Comparison of ENCODE assay signal across 22 cellular contexts in the genomic region with DNA sequence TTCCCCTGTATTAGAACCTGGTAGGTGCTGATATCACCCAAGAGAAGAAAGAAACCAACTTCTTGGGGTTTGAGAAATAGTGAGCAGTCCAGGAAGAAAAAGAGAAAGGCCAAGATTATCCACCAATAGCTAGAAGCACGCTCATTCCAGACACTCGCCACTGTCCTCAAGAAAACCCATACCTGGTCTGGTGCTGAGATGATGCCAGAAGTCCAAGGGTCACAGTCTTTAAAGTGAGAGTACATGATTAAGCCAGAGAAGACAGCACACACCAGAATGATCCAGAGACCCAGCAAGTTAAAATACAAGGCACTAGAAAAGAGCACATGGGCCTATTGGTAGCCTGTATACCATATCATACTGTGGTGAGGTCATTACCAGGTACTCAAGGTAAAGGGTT. TPM values are rescaled to one million over a fixed set of nuclear protein-coding genes. Genes with fewer than 3 reads are reported as not detected.
DNase-seq lines count a peak whose midpoint lies in the region; ATAC-seq, FAIRE-seq and TF ChIP-seq lines count a peak whose summit lies in the region.
"Had no signal": no experiment of that assay in that cellular context is flagged by ENCODE, and none has a peak within 500 bp of the region (broad histone marks: within the 10 kb centered on the region; RNA-seq: fewer than 3 reads in every experiment).

No MANE protein-coding gene starts in this region.

- H4K20me1 ChIP-seq in hepatocyte (ENCODE audit: insufficient read depth, poor library complexity, severe bottlenecking): no peaks in the 10 kb centered on the region
- H4K20me1 ChIP-seq: BLaER1 had no signal

- no peak overlapping the region for H3K4me2 ChIP-seq in hepatocyte
- H3K4me2 ChIP-seq in mesendoderm (ENCODE audit: low read length): no peak overlapping the region
- H3K4me2 ChIP-seq: BLaER1 had no signal

- H3K27ac ChIP-seq in caudate nucleus (ENCODE audit: low read depth, low read length): peak overlapping the region; percentile 71
- H3K27ac ChIP-seq in hepatocyte: no peak overlapping the region
- no peak overlapping the region for H3K27ac ChIP-seq in mesendoderm (ENCODE audit: low read depth, low read length)
- H3K27ac ChIP-seq in small intestine (ENCODE audit: low read depth in 1 of 2, low read length in 1 of 2): no peak overlapping the region
- H3K27ac ChIP-seq in upper lobe of left lung: no peak overlapping the region
- H3K27ac ChIP-seq: BLaER1, C4-2B had no signal

- TF ChIP-seq CTCF in hepatocyte (IDR thresholded peaks at IDR 0.05; ENCODE audit: poor library complexity) (no peak), BE2C (IDR thresholded peaks at IDR 0.05; ENCODE audit: low read depth, low read length) (no peak), upper lobe of left lung (IDR thresholded peaks at IDR 0.05) (no peak)

- FAIRE-seq in small intestine (lab: Jason Lieb, UNC): no peak
- FAIRE-seq: G401.6, GM12892, H54 had no signal

- H3K9ac ChIP-seq in mesendoderm (ENCODE audit: low read length): no peak overlapping the region
- H3K9ac ChIP-seq: BLaER1 had no signal

- no peak for DNase-seq in caudate nucleus (lab: John Stamatoyannopoulos, UW)
- DNase-seq in hepatocyte (ENCODE audit: low spot score): peak; percentile 26
- DNase-seq in mesendoderm: no peak
- DNase-seq in small intestine: peak; percentile 83
- no peak for DNase-seq in BE2C
- no peak for DNase-seq in amygdala (lab: John Stamatoyannopoulos, UW)
- no peak for DNase-seq in foreskin melanocyte
- DNase-seq in upper lobe of left lung: no peak
- DNase-seq: Caco-2; CD4-positive, CD25-positive, alpha-beta regulatory T cell; CD8-positive, alpha-beta T cell; DMS153; DND-41; GOT3; HFFc6 had no signal

- no peak for ATAC-seq in upper lobe of left lung (ENCODE audit: low FRiP score in 2 of 2)
- ATAC-seq: CD8-positive, alpha-beta T cell had no signal

- H2BK15ac ChIP-seq in mesendoderm (replicated peaks; ENCODE audit: low read depth): no peak overlapping the region

- H3K18ac ChIP-seq in mesendoderm (ENCODE audit: low read length): peak overlapping the region; percentile 68

- H3K79me2 ChIP-seq in hepatocyte (no peaks in the 10 kb centered on the region), mesendoderm (ENCODE audit: control insufficient read depth, insufficient read depth, low read length) (no peaks in the 10 kb centered on the region)

- H3K23ac ChIP-seq in mesendoderm (ENCODE audit: low read length): no peak overlapping the region

- no peak overlapping the region for H2AFZ ChIP-seq in hepatocyte

- H3K9me2 ChIP-seq in hepatocyte (replicated peaks; ENCODE audit: insufficient read depth): no peaks in the 10 kb centered on the region

- H3K4ac ChIP-seq in mesendoderm (ENCODE audit: low read depth, low read length): no peak overlapping the region

- no peak for TF ChIP-seq EP300 in upper lobe of left lung (IDR thresholded peaks at IDR 0.05)

- H4K8ac ChIP-seq in mesendoderm (ENCODE audit: low read depth, low read length): no peak overlapping the region

- TF ChIP-seq POLR2A in upper lobe of left lung (IDR thresholded peaks at IDR 0.05): no peak

- 86% methylated on average over 2 of the region's 2 CpGs for WGBS in hepatocyte (ENCODE audit: low lambda C conversion rate, missing lambda C conversion rate)
- WGBS in mesendoderm (ENCODE audit: extremely low coverage, insufficient coverage, low lambda C conversion rate): no CpG with 5 or more reads among the region's 2 CpGs
- WGBS in small intestine, 3 donors: 16 to 77% (median 32%) methylated on average over 2 of the region's 2 CpGs
- WGBS in upper lobe of left lung, 2 donors: 92 to 100% methylated on average over 2 of the region's 2 CpGs

- H3K9me3 ChIP-seq in hepatocyte (ENCODE audit: low read depth) (no peaks in the 10 kb centered on the region), small intestine (ENCODE audit: control insufficient read depth, low read depth) (no peaks in the 10 kb centered on the region), BE2C (no peaks in the 10 kb centered on the region), upper lobe of left lung (no peaks in the 10 kb centered on the region)
- H3K9me3 ChIP-seq: BLaER1, Caco-2, HAP-1 had no signal

- no peak overlapping the region for H4K5ac ChIP-seq in mesendoderm (ENCODE audit: low read length)

- H2BK5ac ChIP-seq in mesendoderm (ENCODE audit: low read length): no peak overlapping the region

- H3K56ac ChIP-seq in mesendoderm (ENCODE audit: low read length): no peak overlapping the region

- H3K4me3 ChIP-seq in hepatocyte (no peak overlapping the region), mesendoderm (ENCODE audit: low read length) (no peak overlapping the region), small intestine (ENCODE audit: low read depth in 1 of 2, low read length in 2 of 2) (no peak overlapping the region), BE2C (ENCODE audit: low read depth, low read length) (no peak overlapping the region), upper lobe of left lung (no peak overlapping the region)
- H3K4me3 ChIP-seq: BLaER1, HAP-1 had no signal

- H3K4me1 ChIP-seq in hepatocyte (ENCODE audit: insufficient read depth) (peaks cover 3% of the 10 kb centered on the region), mesendoderm (ENCODE audit: control insufficient read depth, low read depth, low read length) (no peaks in the 10 kb centered on the region), small intestine (ENCODE audit: control insufficient read depth in 2 of 2, insufficient read depth in 1 of 2, low read depth in 1 of 2, low read length in 1 of 2) (no peaks in the 10 kb centered on the region), BE2C (no peaks in the 10 kb centered on the region), upper lobe of left lung (no peaks in the 10 kb centered on the region)
- H3K4me1 ChIP-seq: BLaER1, Caco-2, HAP-1 had no signal

- no peaks in the 10 kb centered on the region for H3K36me3 ChIP-seq in hepatocyte (replicated peaks; ENCODE audit: insufficient read depth, low read depth)
- H3K36me3 ChIP-seq in mesendoderm (ENCODE audit: control insufficient read depth, insufficient read depth, low read length): no peaks in the 10 kb centered on the region
- H3K36me3 ChIP-seq in small intestine (ENCODE audit: control insufficient read depth in 2 of 2, insufficient read depth in 2 of 2, low read length in 2 of 2): peaks cover 0 to 1% of the 10 kb centered on the region in 2 donors
- H3K36me3 ChIP-seq in BE2C: no peaks in the 10 kb centered on the region
- H3K36me3 ChIP-seq in upper lobe of left lung: no peaks in the 10 kb centered on the region
- H3K36me3 ChIP-seq: BLaER1, HAP-1 had no signal

- no peak overlapping the region for H2BK120ac ChIP-seq in mesendoderm (ENCODE audit: low read depth, low read length)

- no peak overlapping the region for H2AK5ac ChIP-seq in mesendoderm (ENCODE audit: low read length)

- H3K79me1 ChIP-seq in mesendoderm (ENCODE audit: low read length): no peaks in the 10 kb centered on the region

- H3K27me3 ChIP-seq in hepatocyte: no peaks in the 10 kb centered on the region
- H3K27me3 ChIP-seq in mesendoderm (ENCODE audit: insufficient read depth, low read length, poor library complexity): no peaks in the 10 kb centered on the region
- peaks cover 0 to 2% of the 10 kb centered on the region in 2 donors for H3K27me3 ChIP-seq in small intestine (ENCODE audit: control insufficient read depth in 2 of 2, insufficient read depth in 2 of 2, low read length in 2 of 2)
- no peaks in the 10 kb centered on the region for H3K27me3 ChIP-seq in BE2C
- H3K27me3 ChIP-seq in upper lobe of left lung: no peaks in the 10 kb centered on the region
- H3K27me3 ChIP-seq: BLaER1 had no signal

RNA-seq across cellular contexts. Expression of a gene that starts 23.6 kb away (rescaled TPM):
- 36.6 and 41.9 TPM in 2 replicates for total RNA-seq in hepatocyte
- polyA plus RNA-seq in hepatocyte: 37.8 and 39.6 TPM in 2 replicates
- 0.13 TPM for polyA plus RNA-seq in mesendoderm (2013, experiment 1 of 2)
- polyA plus RNA-seq in mesendoderm (2013, experiment 2 of 2): 0.14 TPM
- polyA plus RNA-seq in small intestine: 10 to 100 TPM in 2 of 3 donors, 1 to 10 TPM in 1; 3.1 to 36.5 (median 23.2) TPM
- polyA plus RNA-seq in BE2C (2012; ENCODE audit: insufficient read depth, insufficient read length, low read depth): 0.29 TPM
- not detected for total RNA-seq in upper lobe of left lung
- total RNA-seq: A673; CD4-positive, CD25-positive, alpha-beta regulatory T cell; CD8-positive, alpha-beta T cell; HFFc6 had no signal
- polyA plus RNA-seq: CD4-positive, CD25-positive, alpha-beta regulatory T cell had no signal

Comparison
In these comparisons a context has a peak if more than half of its experiments do, and no peak if none do; other contexts are left out.
1. DNase-seq: peak in hepatocyte (single experiment) and small intestine (single experiment); none in caudate nucleus (0 of 61), mesendoderm (single experiment), BE2C (single experiment), amygdala (0 of 56), foreskin melanocyte (single experiment) and upper lobe of left lung (0 of 2).
2. RNA of a gene that starts 23.6 kb away (total RNA-seq): 36.6 to 41.9 TPM in hepatocyte; not detected in upper lobe of left lung; every median in the first group is over 10 times any median in the second.